ENCODE assay signal across 1 cellular context in the genomic region with DNA sequence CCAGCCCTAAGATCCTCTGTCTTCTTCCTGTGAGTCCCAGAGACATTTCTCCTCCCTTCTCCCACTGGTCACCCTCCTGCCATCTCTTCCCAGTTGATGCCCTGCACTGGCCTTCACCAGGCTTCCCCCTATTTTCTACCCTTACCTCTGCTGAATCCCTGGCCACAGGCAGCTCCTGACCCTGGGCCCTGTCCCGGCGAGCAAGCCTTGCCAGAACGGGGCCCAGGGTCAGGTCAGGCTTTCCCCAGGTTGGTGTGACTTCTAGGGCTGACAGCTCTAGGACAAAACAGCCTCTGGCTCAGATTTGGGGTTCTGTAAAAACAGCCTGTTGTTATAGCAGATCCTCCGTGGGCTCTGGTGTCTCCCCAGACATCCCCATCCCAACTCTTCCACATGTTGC.
TF ChIP-seq lines count a peak whose summit lies in the region.

No MANE protein-coding gene starts in this region.

TF ChIP-seq in IMR-90, 13 proteins besides CTCF, POLR2A, EP300 and RAD21:
- TF ChIP-seq RCOR1 (IDR thresholded peaks at IDR 0.05; ENCODE audit: insufficient replicate concordance, low read length) (no peak), RFX5 (IDR thresholded peaks at IDR 0.05; ENCODE audit: low read depth, low read length) (no peak), MAZ (IDR thresholded peaks at IDR 0.05; ENCODE audit: borderline replicate concordance, low read depth, low read length) (no peak), SMC3 (IDR thresholded peaks at IDR 0.05; ENCODE audit: low read depth, low read length) (no peak), MXI1 (IDR thresholded peaks at IDR 0.05; ENCODE audit: borderline replicate concordance, low read depth, low read length) (no peak), CEBPB (IDR thresholded peaks at IDR 0.05; ENCODE audit: low read depth, low read length) (no peak), CHD1 (IDR thresholded peaks at IDR 0.05; ENCODE audit: low read depth, low read length) (no peak), BHLHE40 (IDR thresholded peaks at IDR 0.05; ENCODE audit: low read depth, low read length) (no peak), FOS (IDR thresholded peaks at IDR 0.05; ENCODE audit: low read depth, low read length) (no peak), MAFK (IDR thresholded peaks at IDR 0.05; ENCODE audit: low read depth, low read length) (no peak), NFE2L2 (IDR thresholded peaks at IDR 0.05; ENCODE audit: low read depth, low read length) (no peak)
- TF ChIP-seq, protein P1, sequence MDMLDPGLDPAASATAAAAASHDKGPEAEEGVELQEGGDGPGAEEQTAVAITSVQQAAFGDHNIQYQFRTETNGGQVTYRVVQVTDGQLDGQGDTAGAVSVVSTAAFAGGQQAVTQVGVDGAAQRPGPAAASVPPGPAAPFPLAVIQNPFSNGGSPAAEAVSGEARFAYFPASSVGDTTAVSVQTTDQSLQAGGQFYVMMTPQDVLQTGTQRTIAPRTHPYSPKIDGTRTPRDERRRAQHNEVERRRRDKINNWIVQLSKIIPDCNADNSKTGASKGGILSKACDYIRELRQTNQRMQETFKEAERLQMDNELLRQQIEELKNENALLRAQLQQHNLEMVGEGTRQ (IDR thresholded peaks at IDR 0.05; ENCODE audit: low read depth, low read length), result no peak
- TF ChIP-seq, protein P2, sequence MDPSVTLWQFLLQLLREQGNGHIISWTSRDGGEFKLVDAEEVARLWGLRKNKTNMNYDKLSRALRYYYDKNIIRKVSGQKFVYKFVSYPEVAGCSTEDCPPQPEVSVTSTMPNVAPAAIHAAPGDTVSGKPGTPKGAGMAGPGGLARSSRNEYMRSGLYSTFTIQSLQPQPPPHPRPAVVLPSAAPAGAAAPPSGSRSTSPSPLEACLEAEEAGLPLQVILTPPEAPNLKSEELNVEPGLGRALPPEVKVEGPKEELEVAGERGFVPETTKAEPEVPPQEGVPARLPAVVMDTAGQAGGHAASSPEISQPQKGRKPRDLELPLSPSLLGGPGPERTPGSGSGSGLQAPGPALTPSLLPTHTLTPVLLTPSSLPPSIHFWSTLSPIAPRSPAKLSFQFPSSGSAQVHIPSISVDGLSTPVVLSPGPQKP (IDR thresholded peaks at IDR 0.05; ENCODE audit: borderline replicate concordance, low read depth, low read length), result no peak
